ENCODE assay signal across 8 cellular contexts in genomic region chr3:187669675-187670504, GRCh38. TPM values are rescaled to one million over a fixed set of nuclear protein-coding genes. Genes with fewer than 3 reads are reported as not detected.
DNase-seq lines count a peak whose midpoint lies in the region; ATAC-seq, FAIRE-seq and TF ChIP-seq lines count a peak whose summit lies in the region.

Gene SST (minus strand): TSS chr3:187670394. CDS start chr3:187670291, 103 bp downstream.

- H3K27me3 ChIP-seq in K562 (ENCODE audit: control insufficient read depth in 2 of 2, insufficient read depth in 2 of 2, low read length in 2 of 2): peaks cover 0 to 13% of the 10 kb centered on the region in 2 experiments; a peak in 2 of 5 replicates

- no peak within 1 kb of the TSS for H3K27ac ChIP-seq in K562 (ENCODE audit: extremely low read depth, low read depth, low read length)

- peak; percentile 44 for DNase-seq in AG08396 (ENCODE audit: low spot score)
- DNase-seq in K562 (ENCODE audit: extremely low read depth in 1 of 4, low spot score in 3 of 4): peak in 2 of 4 experiments; percentile 28 to 37
- DNase-seq in left lobe of liver (ENCODE audit: low spot score): peak; percentile 49
- DNase-seq in SKM-1 treated with dmso at 0.1 percent for 144 hours (lab: John Stamatoyannopoulos, UW; ENCODE audit: unreplicated experiment): no peak
- DNase-seq in NCI-H1105 treated with DMSO at 0.1 percent for 48 hours (lab: John Stamatoyannopoulos, UW): no peak

- in situ Hi-C loops in K562 (cut with MboI): no loop called here

- H3K4me1 ChIP-seq in K562 (replicated peaks in 1 of 2; ENCODE audit: control insufficient read depth in 2 of 2, insufficient read depth in 2 of 2, low read length in 2 of 2): 0 out of 5 replicates have a peak, but pooled peaks cover 0 to 3% of the 10 kb centered on the region in 2 experiments

- intact Hi-C loops in K562 (cut with micrococcal nuclease): no loop called here

- TF ChIP-seq RAD21 in Ishikawa (IDR thresholded peaks at IDR 0.05; ENCODE audit: low read depth): no peak
- TF ChIP-seq RAD21 in K562 (CRISPR knock-in tag; conservative IDR thresholded peaks at IDR 0.05 in 1 of 2, IDR thresholded peaks at IDR 0.05 in 1 of 2): no peak

- no peak for TF ChIP-seq EP300 in Ishikawa (IDR thresholded peaks at IDR 0.05; ENCODE audit: borderline replicate concordance)
- no peak for TF ChIP-seq EP300 in K562 (IDR thresholded peaks at IDR 0.05; ENCODE audit: low read length)

- TF ChIP-seq POLR2A in K562 (conservative IDR thresholded peaks at IDR 0.05): no peak

- H4K20me1 ChIP-seq in K562 (replicated peaks; ENCODE audit: control insufficient read depth, insufficient read depth, low read length): no peaks in the 10 kb centered on the region

- CTCF ChIA-PET in K562 (lab: Yijun Ruan, JAX; ENCODE audit: low intra/inter-chr PET ratio): no interaction called here

- no TSS peak for BruUV-seq in K562 (replicated peaks; lab: Mats Ljungman, UMichigan)

- POLR2A ChIA-PET in K562 (lab: Yijun Ruan, JAX): interaction anchor here (0.6 to 1.5 kb wide), 2 partner anchors 13 to 43 kb away, joined by 3 read pairs; no protein-coding TSS in a partner anchor

- no peaks in the 10 kb centered on the region for H3K36me3 ChIP-seq in K562 (ENCODE audit: control insufficient read depth, insufficient read depth, low read length)

- no peaks in the 10 kb centered on the region for H3K9me1 ChIP-seq in K562 (ENCODE audit: control insufficient read depth, insufficient read depth, low read length)

- no peaks in the 10 kb centered on the region for H3K79me2 ChIP-seq in K562 (ENCODE audit: control insufficient read depth, insufficient read depth, low read length)

- ATAC-seq in K562: peak; percentile 85
- peak; percentile 91 for ATAC-seq in left lobe of liver
- no peak for ATAC-seq in GM18868 (IDR thresholded peaks at IDR 0.05; ENCODE audit: unreplicated experiment)
- ATAC-seq in HG03571 (IDR thresholded peaks at IDR 0.05; ENCODE audit: unreplicated experiment): no peak

- no peaks in the 10 kb centered on the region for H3K9me3 ChIP-seq in K562 (replicated peaks; ENCODE audit: control insufficient read depth, insufficient read depth, low read depth, low read length)

- TF ChIP-seq CTCF in K562 (IDR thresholded peaks at IDR 0.05 in 2 of 3, conservative IDR thresholded peaks at IDR 0.05 in 1 of 3; ENCODE audit: insufficient read depth in 2 of 3, low read depth in 1 of 3, low read length in 3 of 3): no peak

- H3K9ac ChIP-seq in K562 (ENCODE audit: insufficient read depth in 1 of 2, low read depth in 2 of 2, low read length in 2 of 2): no peak within 1 kb of the TSS

- no peak for FAIRE-seq in K562 (lab: Jason Lieb, UNC)

- no peak within 1 kb of the TSS for H2AFZ ChIP-seq in K562 (ENCODE audit: low read depth, low read length)

- H3K4me2 ChIP-seq in K562 (ENCODE audit: insufficient read depth, low read length): no peak within 1 kb of the TSS

- H3K4me3 ChIP-seq in K562: no peak within 1 kb of the TSS

- 2% methylated on average over 36 of the region's 46 CpGs for WGBS in K562 (ENCODE audit: insufficient coverage, low coverage, missing lambda C conversion rate)

TF ChIP-seq in Ishikawa, 13 proteins besides CTCF, POLR2A, EP300 and RAD21:
- TF ChIP-seq REST (IDR thresholded peaks at IDR 0.05; ENCODE audit: low read depth): peak; percentile 99
- no peak for TF ChIP-seq FOXM1 (IDR thresholded peaks at IDR 0.05; ENCODE audit: borderline replicate concordance, low read depth)
- peak; percentile 40; the same call in 1 of the 2 replicates for TF ChIP-seq MAX (IDR thresholded peaks at IDR 0.05)
- peak; percentile 81 for TF ChIP-seq YY1 (IDR thresholded peaks at IDR 0.05; ENCODE audit: low read depth)
- no peak for TF ChIP-seq EGR1 (IDR thresholded peaks at IDR 0.05)
- TF ChIP-seq TEAD4 (IDR thresholded peaks at IDR 0.05): 0 out of 2 replicates have a peak, but pooled peaks have one; percentile 28
TF ChIP-seq in Ishikawa: peak in this region for 4.

TF ChIP-seq in K562, 482 proteins besides CTCF, POLR2A, EP300 and RAD21 (continues in another document):
- TF ChIP-seq BRCA1 (IDR thresholded peaks at IDR 0.05) (no peak), BRCA1 (CRISPR knock-in tag; IDR thresholded peaks at IDR 0.05) (no peak), HDAC8 (tag; IDR thresholded peaks at IDR 0.05) (no peak), TFAP4 (CRISPR knock-in tag; IDR thresholded peaks at IDR 0.05; ENCODE audit: borderline replicate concordance) (0 out of 2 replicates have a peak, but pooled peaks have one; percentile 29), ZNF436 (CRISPR knock-in tag; IDR thresholded peaks at IDR 0.05) (no peak), RFX7 (CRISPR knock-in tag; IDR thresholded peaks at IDR 0.05) (no peak), ZNF232 (CRISPR knock-in tag; IDR thresholded peaks at IDR 0.05) (no peak), SMARCC2 (IDR thresholded peaks at IDR 0.05; ENCODE audit: low read depth) (no peak), ETV5 (CRISPR knock-in tag; IDR thresholded peaks at IDR 0.05; ENCODE audit: low read depth) (0 out of 2 replicates have a peak, but pooled peaks have one; percentile 20), ZNF384 (IDR thresholded peaks at IDR 0.05; ENCODE audit: low read depth, low read length) (no peak), POLR2H (tag; IDR thresholded peaks at IDR 0.05; ENCODE audit: low read depth) (no peak), ATF1 (CRISPR knock-in tag; IDR thresholded peaks at IDR 0.05) (peak; percentile 29; the same call in 1 of the 2 replicates), ATF1 (tag; IDR thresholded peaks at IDR 0.05) (no peak)
- TF ChIP-seq, protein P1, sequence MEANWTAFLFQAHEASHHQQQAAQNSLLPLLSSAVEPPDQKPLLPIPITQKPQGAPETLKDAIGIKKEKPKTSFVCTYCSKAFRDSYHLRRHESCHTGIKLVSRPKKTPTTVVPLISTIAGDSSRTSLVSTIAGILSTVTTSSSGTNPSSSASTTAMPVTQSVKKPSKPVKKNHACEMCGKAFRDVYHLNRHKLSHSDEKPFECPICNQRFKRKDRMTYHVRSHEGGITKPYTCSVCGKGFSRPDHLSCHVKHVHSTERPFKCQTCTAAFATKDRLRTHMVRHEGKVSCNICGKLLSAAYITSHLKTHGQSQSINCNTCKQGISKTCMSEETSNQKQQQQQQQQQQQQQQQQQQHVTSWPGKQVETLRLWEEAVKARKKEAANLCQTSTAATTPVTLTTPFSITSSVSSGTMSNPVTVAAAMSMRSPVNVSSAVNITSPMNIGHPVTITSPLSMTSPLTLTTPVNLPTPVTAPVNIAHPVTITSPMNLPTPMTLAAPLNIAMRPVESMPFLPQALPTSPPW (CRISPR knock-in tag; IDR thresholded peaks at IDR 0.05): peak; percentile 24; the same call in 1 of the 2 replicates

RNA-seq across cellular contexts. Expression of gene SST, which starts in this region (rescaled TPM):
- total RNA-seq in K562 (2011; cell fraction: chromatin; rRNA removed; ENCODE audit: low replicate concordance): not detected in 2 replicates
- not detected in 2 replicates for total RNA-seq in K562 (2011; cell fraction: nucleolus; rRNA removed)
- total RNA-seq in K562 (2011; cell fraction: nucleoplasm; rRNA removed): not detected in 2 replicates
- total RNA-seq in K562 (2014; rRNA removed) (not detected in 2 replicates), K562 (2014; rRNA removed; fragmentation: Illumina TruSeq; extraction: Trizol) (not detected in 2 replicates), K562 (2015; rRNA removed; fragmentation: Illumina TruSeq; extraction: Trizol) (not detected in 2 replicates), K562 (2021) (not detected in 2 replicates), left lobe of liver (not detected)
- polyA plus RNA-seq in K562 (2011; rRNA removed) (not detected in 2 replicates), K562 (2014; fragmentation: Illumina TruSeq; extraction: Trizol) (not detected in 2 replicates), K562 (2014; fragmentation: Nextera tagmentation; extraction: Ambion mirVana) (not detected), K562 (2014; rRNA removed) (not detected in 2 replicates)
- polyA plus RNA-seq in K562 (2011; cell fraction: cytosol; rRNA removed): not detected in 2 replicates
- polyA plus RNA-seq in K562 (2011; cell fraction: nucleus; rRNA removed): not detected in 2 replicates
- not detected in 2 replicates for polyA plus RNA-seq in K562 (2012)
- not detected in 2 replicates for polyA minus RNA-seq in K562 (2011; rRNA and poly(A)+ RNA removed)
- not detected in 2 replicates for polyA minus RNA-seq in K562 (2011; cell fraction: cytosol; rRNA and poly(A)+ RNA removed)
- not detected in 2 replicates for polyA minus RNA-seq in K562 (2011; cell fraction: nucleus; rRNA and poly(A)+ RNA removed)

Comparison
In these comparisons a context has a peak if more than half of its experiments do, and no peak if none do; other contexts are left out.
1. Peak in ATAC-seq in K562; RNA of the gene not detected or under 1 TPM.
2. Peak in DNase-seq and ATAC-seq in left lobe of liver; RNA of the gene not detected or under 1 TPM.